Comparison of ENCODE assay signal across 23 cellular contexts in genomic region chr16:75081179-75081859, GRCh38. TPM values are rescaled to one million over a fixed set of nuclear protein-coding genes. Genes with fewer than 3 reads are reported as not detected.
A peak's percentile ranks its signal among the peaks of the same experiment; 100 is the strongest.
DNase-seq lines count a peak whose midpoint lies in the region; ATAC-seq, FAIRE-seq and TF ChIP-seq lines count a peak whose summit lies in the region.
"Had no signal": no experiment of that assay in that cellular context is flagged by ENCODE, and none has a peak within 500 bp of the region (broad histone marks: within the 10 kb centered on the region; RNA-seq: fewer than 3 reads in every experiment).

No MANE protein-coding gene starts in this region.

- peak overlapping the region in 1 of 2 experiments; percentile 35; a peak in 2 of 4 replicates for H3K4me2 ChIP-seq in H1 (ENCODE audit: insufficient read depth in 1 of 2, low read depth in 2 of 2, low read length in 2 of 2)

- TF ChIP-seq CTCF in HL-60 (IDR thresholded peaks at IDR 0.05; ENCODE audit: insufficient read depth, low read length) (no peak), H1 (IDR thresholded peaks at IDR 0.05; ENCODE audit: control extremely low read depth in 1 of 3, insufficient read depth in 1 of 3, low read depth in 1 of 3, low read length in 3 of 3) (no peak), breast epithelium (IDR thresholded peaks at IDR 0.05) (no peak)

- 0 out of 2 replicates have a peak overlapping the region, but pooled peaks have one; percentile 3 for H2AK5ac ChIP-seq in H1 (ENCODE audit: low read depth, low read length)

- CTCF ChIA-PET in H1 (lab: Charles Lee; ENCODE audit: partially characterized antibody): interaction anchor here (0.5 to 13.7 kb wide), 5 partner anchors 17 to 36 kb away, joined by 3 to 90 read pairs (median 8); no protein-coding TSS in a partner anchor

- peak overlapping the region; percentile 45 for H4K91ac ChIP-seq in H1 (replicated peaks; ENCODE audit: insufficient read length, low read length)

- H3K56ac ChIP-seq in H1 (replicated peaks; ENCODE audit: insufficient read length, low read depth, low read length): no peak overlapping the region

- H3K23me2 ChIP-seq in H1 (ENCODE audit: low read depth, low read length): no peaks in the 10 kb centered on the region

- intact Hi-C loops in activated CD4-positive, alpha-beta T cell treated with anti-CD3 and anti-CD28 coated beads, Interleukin-2, amount 10 ng/mL, durations not matched to agents 24 days and 14 days (cut with micrococcal nuclease): no loop called here
- intact Hi-C loops in breast epithelium (cut with DNase I; ENCODE audit: low total_unique reads): no loop called here

- peaks cover 9% of the 10 kb centered on the region for H3K9me3 Mint-ChIP-seq in activated CD4-positive, alpha-beta T cell treated with anti-CD3 and anti-CD28 coated beads, Interleukin-2, amount 10 ng/mL, durations not matched to agents 24 days and 14 days
- no peaks in the 10 kb centered on the region for H3K9me3 Mint-ChIP-seq in stimulated activated memory B cell treated with anti-CD40 and anti-IgM and Interleukin-4, amounts not matched to agents 10 μg/mL and 1 μg/mL and 100 μg/mL, for 72 hours
- H3K9me3 Mint-ChIP-seq: dendritic cell treated with granulocyte-macrophage colony-stimulating factor and Interleukin-4, amounts not matched to agents 40 ng/mL and 50 ng/mL, for 4 days had no signal

- H3K4me3 Mint-ChIP-seq in activated CD4-positive, alpha-beta T cell treated with anti-CD3 and anti-CD28 coated beads, Interleukin-2, amount 10 ng/mL, durations not matched to agents 24 days and 14 days: no peak overlapping the region
- H3K4me3 Mint-ChIP-seq in stimulated activated memory B cell treated with anti-CD40 and anti-IgM and Interleukin-4, amounts not matched to agents 10 μg/mL and 1 μg/mL and 100 μg/mL, for 72 hours: peak overlapping the region; percentile 63
- H3K4me3 Mint-ChIP-seq: activated naive CD8-positive, alpha-beta T cell; brain; dendritic cell treated with granulocyte-macrophage colony-stimulating factor and Interleukin-4, amounts not matched to agents 40 ng/mL and 50 ng/mL, for 4 days had no signal

- H3K27me3 Mint-ChIP-seq in activated CD4-positive, alpha-beta T cell treated with anti-CD3 and anti-CD28 coated beads, Interleukin-2, amount 10 ng/mL, durations not matched to agents 24 days and 14 days: no peaks in the 10 kb centered on the region
- H3K27me3 Mint-ChIP-seq in stimulated activated memory B cell treated with anti-CD40 and anti-IgM and Interleukin-4, amounts not matched to agents 10 μg/mL and 1 μg/mL and 100 μg/mL, for 72 hours: peaks cover 60% of the 10 kb centered on the region
- H3K27me3 Mint-ChIP-seq: activated naive CD8-positive, alpha-beta T cell had no signal

- no peak overlapping the region for H3K18ac ChIP-seq in H1 (ENCODE audit: extremely low read depth, low read length)

- H3K27me3 ChIP-seq in HL-60 (ENCODE audit: insufficient read depth, poor library complexity, severe bottlenecking): no peaks in the 10 kb centered on the region
- no peaks in the 10 kb centered on the region for H3K27me3 ChIP-seq in H1 (replicated peaks in 1 of 4; ENCODE audit: control insufficient read depth in 3 of 4, extremely low read depth in 1 of 4, insufficient read depth in 3 of 4, low read length in 3 of 4)
- no peaks in the 10 kb centered on the region for H3K27me3 ChIP-seq in breast epithelium
- H3K27me3 ChIP-seq: transverse colon had no signal

- no peak overlapping the region for H3K4ac ChIP-seq in H1 (replicated peaks; ENCODE audit: insufficient read length, low read depth, low read length)

- TF ChIP-seq POLR2A in H1 (IDR thresholded peaks at IDR 0.05; ENCODE audit: control extremely low read depth in 1 of 2, low read depth in 2 of 2, low read length in 2 of 2) (no peak), breast epithelium (IDR thresholded peaks at IDR 0.05) (no peak)

- no peak for DNase-seq in activated CD4-positive, alpha-beta T cell treated with anti-CD3 and anti-CD28 coated beads, Interleukin-2, amount 10 ng/mL, durations not matched to agents 24 days and 14 days
- no peak for DNase-seq in activated CD4-positive, alpha-beta T cell treated with anti-CD3 and anti-CD28 coated beads, Interleukin-2, amount 50 U/mL, for 1 hour
- DNase-seq in HL-60 (ENCODE audit: low read depth in 1 of 2, low spot score in 1 of 2) (peak in 1 of 2 experiments; percentile 51), H1 (ENCODE audit: low read depth in 1 of 2, low spot score in 2 of 2) (no peak), NCI-H526 (lab: John Stamatoyannopoulos, UW) (no peak), EL (no peak), breast epithelium (ENCODE audit: low spot score in 2 of 2) (no peak)
- DNase-seq: activated CD4-positive, alpha-beta T cell treated with anti-CD3 and anti-CD28 coated beads, Interleukin-2, amount 50 U/mL, for 48 hours; activated T-cell treated with anti-CD3 and anti-CD28 coated beads, Interleukin-2, amount 50 U/mL, for 1 hour; foreskin melanocyte; H7; Kasumi-1; NCI-H1417; NCI-H774; stimulated activated naive CD4-positive, alpha-beta T cell; transverse colon had no signal

- no peak overlapping the region for H2BK15ac ChIP-seq in H1 (ENCODE audit: low read length)

- H3K23ac ChIP-seq in H1 (ENCODE audit: insufficient read length): no peak overlapping the region

- H3K79me1 ChIP-seq in H1 (ENCODE audit: low read depth, low read length): peaks cover 11% of the 10 kb centered on the region; the same call in 1 of the 2 replicates

- H3K27ac Mint-ChIP-seq in activated CD4-positive, alpha-beta T cell treated with anti-CD3 and anti-CD28 coated beads, Interleukin-2, amount 10 ng/mL, durations not matched to agents 24 days and 14 days: peak overlapping the region; percentile 1
- no peak overlapping the region for H3K27ac Mint-ChIP-seq in stimulated activated memory B cell treated with anti-CD40 and anti-IgM and Interleukin-4, amounts not matched to agents 10 μg/mL and 1 μg/mL and 100 μg/mL, for 72 hours
- H3K27ac Mint-ChIP-seq: activated naive CD8-positive, alpha-beta T cell; dendritic cell treated with granulocyte-macrophage colony-stimulating factor and Interleukin-4, amounts not matched to agents 40 ng/mL and 50 ng/mL, for 4 days had no signal

- TF ChIP-seq RAD21 in H1 (IDR thresholded peaks at IDR 0.05 in 1 of 2, conservative IDR thresholded peaks at IDR 0.05 in 1 of 2; ENCODE audit: low read depth in 2 of 2, low read length in 2 of 2): no peak

- H3K36me3 Mint-ChIP-seq in activated CD4-positive, alpha-beta T cell treated with anti-CD3 and anti-CD28 coated beads, Interleukin-2, amount 10 ng/mL, durations not matched to agents 24 days and 14 days (ENCODE audit: low read depth): peaks cover 31% of the 10 kb centered on the region
- H3K36me3 Mint-ChIP-seq in stimulated activated memory B cell treated with anti-CD40 and anti-IgM and Interleukin-4, amounts not matched to agents 10 μg/mL and 1 μg/mL and 100 μg/mL, for 72 hours: peaks cover 5% of the 10 kb centered on the region

- ATAC-seq in stimulated activated memory B cell treated with anti-CD40 and anti-IgM and Interleukin-4, amounts not matched to agents 10 μg/mL and 1 μg/mL and 100 μg/mL, for 72 hours: peak; percentile 86
- ATAC-seq: Panc1 had no signal

- H3K4me1 Mint-ChIP-seq in activated CD4-positive, alpha-beta T cell treated with anti-CD3 and anti-CD28 coated beads, Interleukin-2, amount 10 ng/mL, durations not matched to agents 24 days and 14 days: peaks cover 37% of the 10 kb centered on the region
- H3K4me1 Mint-ChIP-seq in stimulated activated memory B cell treated with anti-CD40 and anti-IgM and Interleukin-4, amounts not matched to agents 10 μg/mL and 1 μg/mL and 100 μg/mL, for 72 hours: peaks cover 23% of the 10 kb centered on the region

- no peak overlapping the region for H2BK120ac ChIP-seq in H1 (replicated peaks; ENCODE audit: low read depth, low read length)

- H4K5ac ChIP-seq in H1 (ENCODE audit: insufficient read length, low read depth, low read length): peak overlapping the region; percentile 27

- POLR2A ChIA-PET in H1 (lab: Charles Lee; ENCODE audit: partially characterized antibody): interaction anchor here (0.6 to 1.3 kb wide), 4 partner anchors 14 to 30 kb away, joined by 3 read pairs; no protein-coding TSS in a partner anchor

- H3K36me3 ChIP-seq in H1 (ENCODE audit: control insufficient read depth in 2 of 4, insufficient read depth in 4 of 4, low read length in 3 of 4) (no peaks in the 10 kb centered on the region; a peak in 2 of 8 replicates), breast epithelium (no peaks in the 10 kb centered on the region)
- H3K36me3 ChIP-seq: transverse colon had no signal

- H3K14ac ChIP-seq in H1 (ENCODE audit: insufficient read length): no peak overlapping the region

- no peak overlapping the region for H4K8ac ChIP-seq in H1 (ENCODE audit: extremely low read depth, insufficient read depth, low read length)

- FAIRE-seq in H1 (lab: Jason Lieb, UNC): no peak

- no peaks in the 10 kb centered on the region for H3K9me3 ChIP-seq in H1 (ENCODE audit: insufficient read depth in 2 of 2, low read depth in 1 of 2, low read length in 1 of 2)
- no peaks in the 10 kb centered on the region for H3K9me3 ChIP-seq in breast epithelium
- H3K9me3 ChIP-seq: transverse colon had no signal

- H2BK5ac ChIP-seq in H1 (ENCODE audit: low read depth, low read length): peak overlapping the region; percentile 36; the same call in 1 of the 2 replicates

- peak overlapping the region; percentile 43 for H3K27ac ChIP-seq in HL-60 (replicated peaks)
- H3K27ac ChIP-seq in H1 (ENCODE audit: low read depth, low read length): 0 out of 2 replicates have a peak overlapping the region, but pooled peaks have one; percentile 3
- peak overlapping the region in 1 of 2 donors; percentile 6 for H3K27ac ChIP-seq in breast epithelium
- H3K27ac ChIP-seq: SK-N-MC had no signal

- peaks cover 0 to 8% of the 10 kb centered on the region in 2 experiments for H4K20me1 ChIP-seq in H1 (replicated peaks in 1 of 2; ENCODE audit: control insufficient read depth in 1 of 2, insufficient read depth in 2 of 2, low read length in 2 of 2)

- H3K4me3 ChIP-seq in HL-60 (replicated peaks; ENCODE audit: insufficient read depth, low read length): no peak overlapping the region
- H3K4me3 ChIP-seq in H1 (ENCODE audit: extremely low read depth in 1 of 4, insufficient read depth in 2 of 4, low read depth in 3 of 4, low read length in 4 of 4): no peak overlapping the region
- no peak overlapping the region for H3K4me3 ChIP-seq in breast epithelium
- H3K4me3 ChIP-seq: SK-N-MC, transverse colon had no signal

- H3K4me1 ChIP-seq in H1 (replicated peaks in 1 of 4; ENCODE audit: control insufficient read depth in 3 of 4, insufficient read depth in 4 of 4, low read length in 3 of 4): peaks cover 2 to 12% (median 10%) of the 10 kb centered on the region in 4 experiments
- no peaks in the 10 kb centered on the region for H3K4me1 ChIP-seq in breast epithelium

- H3K9ac ChIP-seq in H1 (replicated peaks in 1 of 4; ENCODE audit: extremely low read depth in 1 of 4, low read depth in 3 of 4, low read length in 3 of 4): no peak overlapping the region

- WGBS in H1 (ENCODE audit: extremely low coverage in 1 of 2, insufficient coverage in 1 of 2, insufficient read length in 1 of 2, insufficient replicate concordance in 2 of 2, low coverage in 1 of 2, low lambda C conversion rate in 2 of 2, missing lambda C conversion rate in 1 of 2), 2 experiments: 88% methylated on average over 6 of the region's 6 CpGs; no CpG with 5 or more reads in 1 of the 2 experiments

- H3K79me2 ChIP-seq in H1 (ENCODE audit: control insufficient read depth in 1 of 2, insufficient read depth in 2 of 2, low read length in 2 of 2): peaks cover 3 to 91% of the 10 kb centered on the region in 2 experiments

- H2AFZ ChIP-seq in H1 (ENCODE audit: low read length): no peak overlapping the region

- no peak overlapping the region for H2BK12ac ChIP-seq in H1 (ENCODE audit: low read depth, low read length)

- TF ChIP-seq EP300 in H1 (IDR thresholded peaks at IDR 0.05; ENCODE audit: borderline replicate concordance in 1 of 2, low read depth in 2 of 2, low read length in 2 of 2): no peak

- no peak overlapping the region for H2BK20ac ChIP-seq in H1 (ENCODE audit: low read length)

RNA-seq across cellular contexts. Expression of gene LDHD, which starts 35.3 kb away (rescaled TPM):
- total RNA-seq in activated CD4-positive, alpha-beta T cell treated with anti-CD3 and anti-CD28 coated beads, Interleukin-2, amount 10 ng/mL, durations not matched to agents 24 days and 14 days: 0.09 and 0.24 TPM in 2 replicates
- 14.7 and 14.9 TPM in 2 replicates for total RNA-seq in H1 (2021; fragmentation: NEBNext Ultra II Directional; extraction: Animal tissue kit (Norgen Biotek cat#: 25700))
- 18.2 and 43.1 TPM in 2 replicates for polyA plus RNA-seq in H1 (2011; rRNA removed)
- polyA plus RNA-seq in H1 (2011; cell fraction: cytosol; rRNA removed): 35.2 TPM
- 71.5 TPM for polyA plus RNA-seq in H1 (2011; cell fraction: nucleus; rRNA removed)
- 7.7 to 14.3 TPM (median 11.1 TPM) in 4 replicates for polyA plus RNA-seq in H1 (2012, experiment 1 of 2)
- polyA plus RNA-seq in H1 (2012, experiment 2 of 2): 8.7 TPM
- polyA plus RNA-seq in H1 (2013, experiment 1 of 2): 1.8 TPM
- polyA plus RNA-seq in H1 (2013, experiment 2 of 2): 1.2 TPM
- polyA minus RNA-seq in H1 (2011; rRNA and poly(A)+ RNA removed): 6.8 and 8.6 TPM in 2 replicates
- polyA minus RNA-seq in H1 (2011; cell fraction: cytosol; rRNA and poly(A)+ RNA removed): 18.0 TPM
- 38.5 TPM for polyA minus RNA-seq in H1 (2011; cell fraction: nucleus; rRNA and poly(A)+ RNA removed)
- total RNA-seq in breast epithelium: 10 to 100 TPM; 10.5 to 17.6 (median 10.7) TPM
- total RNA-seq: A673 had no signal
